29 cellular contexts compared by ENCODE assay signal in genomic region chr7:83173664-83174063, GRCh38.
"Had no signal": no experiment of that assay in that cellular context is flagged by ENCODE, and none has a peak within 500 bp of the region (broad histone marks: within the 10 kb centered on the region; RNA-seq: fewer than 3 reads in every experiment).

No MANE protein-coding gene starts in this region.

- H3K4me1 ChIP-seq: colonic mucosa, esophagus muscularis mucosa, esophagus squamous epithelium, foreskin keratinocyte, gastrocnemius medialis, gastroesophageal sphincter, heart left ventricle, heart right ventricle had no signal

- DNase-seq: colonic mucosa; cortex of kidney; dermis blood vessel endothelial cell; dorsolateral prefrontal cortex; effector CD4-positive, alpha-beta T cell; effector CD8-positive, alpha-beta T cell; effector memory CD4-positive, alpha-beta T cell; effector memory CD8-positive, alpha-beta T cell; endodermal cell; erythroblast; esophagus squamous epithelium; foreskin fibroblast; foreskin keratinocyte; foreskin melanocyte; gastrocnemius medialis; glutamatergic neuron; head of caudate nucleus; heart left ventricle; heart right ventricle had no signal

- H3K27me3 ChIP-seq: colonic mucosa, dorsolateral prefrontal cortex, esophagus muscularis mucosa, esophagus squamous epithelium, foreskin keratinocyte, gastrocnemius medialis, gastroesophageal sphincter, heart left ventricle, heart right ventricle, hepatocyte had no signal

- H3K4me3 ChIP-seq: colonic mucosa, coronary artery, dorsolateral prefrontal cortex, esophagus muscularis mucosa, esophagus squamous epithelium, gastrocnemius medialis, gastroesophageal sphincter, heart left ventricle, heart right ventricle, hepatocyte had no signal

- ATAC-seq: effector memory CD8-positive, alpha-beta T cell; esophagus mucosa; foreskin keratinocyte; gastrocnemius medialis; gastroesophageal sphincter; heart left ventricle; heart right ventricle had no signal

- H3K9me3 ChIP-seq: colonic mucosa, esophagus muscularis mucosa, esophagus squamous epithelium, gastrocnemius medialis, gastroesophageal sphincter, heart left ventricle, heart right ventricle had no signal

- H2AFZ ChIP-seq: hepatocyte had no signal

- H3K4me2 ChIP-seq: hepatocyte had no signal

- FAIRE-seq: colon, endometrium, endothelial cell of umbilical vein, frontal cortex had no signal

- H3K27ac ChIP-seq: colonic mucosa, coronary artery, dorsolateral prefrontal cortex, epithelial cell of prostate, esophagus muscularis mucosa, esophagus squamous epithelium, foreskin keratinocyte, gastrocnemius medialis, gastroesophageal sphincter, heart left ventricle, heart right ventricle, hepatocyte had no signal

- H3K36me3 ChIP-seq: colonic mucosa, esophagus muscularis mucosa, esophagus squamous epithelium, gastrocnemius medialis, gastroesophageal sphincter, heart left ventricle, heart right ventricle had no signal

- H3K79me2 ChIP-seq: hepatocyte had no signal
